In genomic region chr10:35540296-35541164, GRCh38 we compare ENCODE assay signal across 25 cellular contexts.
DNase-seq lines count a peak whose midpoint lies in the region; ATAC-seq and TF ChIP-seq lines count a peak whose summit lies in the region.
"Had no signal": no experiment of that assay in that cellular context is flagged by ENCODE, and none has a peak within 500 bp of the region (broad histone marks: within the 10 kb centered on the region; RNA-seq: fewer than 3 reads in every experiment).

No MANE protein-coding gene starts in this region.

- H3F3A ChIP-seq in GM23248 (ENCODE audit: insufficient read depth), result no peaks in the 10 kb centered on the region; the same call in 1 of the 2 replicates
- no peaks in the 10 kb centered on the region for H3F3A ChIP-seq in PC-3 (ENCODE audit: low read length, unreplicated experiment)

- H3K9me3 ChIP-seq in GM23248 (ENCODE audit: low read depth) (no peaks in the 10 kb centered on the region), MG63 (0 out of 2 replicates have a peak, but pooled peaks cover 3% of the 10 kb centered on the region), PC-3 (ENCODE audit: low read length) (0 out of 2 replicates have a peak, but pooled peaks cover 1% of the 10 kb centered on the region)
- H3K9me3 ChIP-seq: A549, uterus had no signal

- no peak overlapping the region for H3K27ac ChIP-seq in GM23248
- no peak overlapping the region for H3K27ac ChIP-seq in PC-3 (ENCODE audit: low read length)
- H3K27ac ChIP-seq: A549, parathyroid adenoma, SJSA1, uterus, WERI-Rb-1 had no signal

- WGBS in GM23248 (ENCODE audit: low coverage in 1 of 2, low lambda C conversion rate in 2 of 2, missing lambda C conversion rate in 2 of 2), 2 experiments, result 58 to 59% methylated on average over 7 of the region's 7 CpGs

- H3K9ac ChIP-seq in GM23248 (no peak overlapping the region), PC-3 (ENCODE audit: low read length) (no peak overlapping the region)
- H3K9ac ChIP-seq: parathyroid adenoma had no signal

- H3K27ac Mint-ChIP-seq in activated CD4-positive, alpha-beta T cell treated with anti-CD3 and anti-CD28 coated beads, Interleukin-2, amount 10 ng/mL, durations not matched to agents 7 days and 5 days, result peak overlapping the region; percentile 74
- H3K27ac Mint-ChIP-seq in activated naive CD8-positive, alpha-beta T cell, result peak overlapping the region; percentile 54
- peak overlapping the region; percentile 25 for H3K27ac Mint-ChIP-seq in memory B cell
- H3K27ac Mint-ChIP-seq: HFFc6, T-helper 17 cell had no signal

- no peak overlapping the region for H2AFZ ChIP-seq in GM23248
- no peak overlapping the region for H2AFZ ChIP-seq in PC-3 (ENCODE audit: low read length)
- H2AFZ ChIP-seq: parathyroid adenoma had no signal

- no peaks in the 10 kb centered on the region for H3K27me3 Mint-ChIP-seq in activated CD4-positive, alpha-beta T cell treated with anti-CD3 and anti-CD28 coated beads, Interleukin-2, amount 10 ng/mL, durations not matched to agents 7 days and 5 days
- H3K27me3 Mint-ChIP-seq in activated naive CD8-positive, alpha-beta T cell, result no peaks in the 10 kb centered on the region
- H3K27me3 Mint-ChIP-seq in memory B cell, result no peaks in the 10 kb centered on the region
- H3K27me3 Mint-ChIP-seq: central memory CD8-positive, alpha-beta T cell; naive thymus-derived CD8-positive, alpha-beta T cell; T-helper 17 cell had no signal

- H3K9me3 Mint-ChIP-seq in activated CD4-positive, alpha-beta T cell treated with anti-CD3 and anti-CD28 coated beads, Interleukin-2, amount 10 ng/mL, durations not matched to agents 7 days and 5 days, result peaks cover 18% of the 10 kb centered on the region
- peaks cover 14% of the 10 kb centered on the region for H3K9me3 Mint-ChIP-seq in activated naive CD8-positive, alpha-beta T cell (ENCODE audit: low read depth)
- H3K9me3 Mint-ChIP-seq in memory B cell, result peaks cover 10% of the 10 kb centered on the region
- H3K9me3 Mint-ChIP-seq: HFFc6 had no signal

- H3K79me2 ChIP-seq in GM23248 (ENCODE audit: insufficient read depth), result peaks cover 53% of the 10 kb centered on the region
- H3K79me2 ChIP-seq in PC-3 (ENCODE audit: low read length), result peaks cover 8% of the 10 kb centered on the region

- POLR2A ChIA-PET in activated CD4-positive, alpha-beta T cell treated with anti-CD3 and anti-CD28 coated beads, Interleukin-2, amount 10 ng/mL, durations not matched to agents 7 days and 5 days (lab: Charles Lee), result no interaction called here
- POLR2A ChIA-PET in PC-3 (lab: Charles Lee; ENCODE audit: unreplicated experiment), result no interaction called here

- peak overlapping the region; percentile 26 for H3K4me3 Mint-ChIP-seq in activated CD4-positive, alpha-beta T cell treated with anti-CD3 and anti-CD28 coated beads, Interleukin-2, amount 10 ng/mL, durations not matched to agents 7 days and 5 days
- no peak overlapping the region for H3K4me3 Mint-ChIP-seq in activated naive CD8-positive, alpha-beta T cell
- peak overlapping the region; percentile 33 for H3K4me3 Mint-ChIP-seq in memory B cell
- H3K4me3 Mint-ChIP-seq: central memory CD8-positive, alpha-beta T cell; HFFc6; naive thymus-derived CD8-positive, alpha-beta T cell; T-helper 17 cell had no signal

- intact Hi-C loops in Right ventricle myocardium superior (cut with DNase I), result no loop called here
- intact Hi-C loops in PC-3 (cut with micrococcal nuclease), result no loop called here

- H3K4me3 ChIP-seq in GM23248 (no peak overlapping the region), MG63 (no peak overlapping the region), PC-3 (ENCODE audit: low read length) (no peak overlapping the region)
- H3K4me3 ChIP-seq: A549, SJSA1, uterus had no signal

- no peaks in the 10 kb centered on the region for H3K27me3 ChIP-seq in GM23248 (replicated peaks; ENCODE audit: insufficient read depth)
- no peaks in the 10 kb centered on the region for H3K27me3 ChIP-seq in MG63
- H3K27me3 ChIP-seq in PC-3 (ENCODE audit: low read length), result no peaks in the 10 kb centered on the region
- H3K27me3 ChIP-seq: SJSA1, uterus had no signal

- peaks cover 65% of the 10 kb centered on the region for H3K36me3 Mint-ChIP-seq in activated CD4-positive, alpha-beta T cell treated with anti-CD3 and anti-CD28 coated beads, Interleukin-2, amount 10 ng/mL, durations not matched to agents 7 days and 5 days (ENCODE audit: low read depth)
- H3K36me3 Mint-ChIP-seq in activated naive CD8-positive, alpha-beta T cell, result peaks cover 40% of the 10 kb centered on the region
- peaks cover 58% of the 10 kb centered on the region for H3K36me3 Mint-ChIP-seq in memory B cell

- H3K9me2 ChIP-seq in GM23248 (ENCODE audit: insufficient read depth), result no peaks in the 10 kb centered on the region
- no peaks in the 10 kb centered on the region for H3K9me2 ChIP-seq in PC-3 (replicated peaks; ENCODE audit: low read length)

- no peak for ATAC-seq in memory B cell (ENCODE audit: low read depth)
- no peak for ATAC-seq in Right ventricle myocardium superior (ENCODE audit: poor library complexity)
- no peak for ATAC-seq in PC-3
- ATAC-seq: A549; naive thymus-derived CD8-positive, alpha-beta T cell; Panc1; sciatic nerve; T-helper 17 cell had no signal

- CTCF ChIA-PET in activated CD4-positive, alpha-beta T cell treated with anti-CD3 and anti-CD28 coated beads, Interleukin-2, amount 10 ng/mL, durations not matched to agents 7 days and 5 days (lab: Charles Lee), result no interaction called here
- CTCF ChIA-PET in PC-3 (lab: Charles Lee), result no interaction called here

- H4K20me1 ChIP-seq in GM23248 (ENCODE audit: insufficient read depth), result no peaks in the 10 kb centered on the region
- no peaks in the 10 kb centered on the region for H4K20me1 ChIP-seq in PC-3 (ENCODE audit: low read length)

- no TSS peak for BruUV-seq in PC-3 (replicated peaks; lab: Mats Ljungman, UMichigan)

- peaks cover 6% of the 10 kb centered on the region; the same call in 1 of the 2 replicates for H3K36me3 ChIP-seq in GM23248 (ENCODE audit: low read depth)
- H3K36me3 ChIP-seq in MG63, result peaks cover 22% of the 10 kb centered on the region
- H3K36me3 ChIP-seq in PC-3 (ENCODE audit: low read depth, low read length), result peaks cover 35% of the 10 kb centered on the region
- H3K36me3 ChIP-seq: uterus had no signal

- TF ChIP-seq CTCF in PC-3 (conservative IDR thresholded peaks at IDR 0.05; ENCODE audit: low read depth, low read length), result no peak

- H3K4me2 ChIP-seq in GM23248 (ENCODE audit: unreplicated experiment) (no peak overlapping the region), PC-3 (ENCODE audit: low read length) (no peak overlapping the region)
- H3K4me2 ChIP-seq: A549 had no signal

- H3K4me1 ChIP-seq in GM23248 (ENCODE audit: insufficient read depth), result peaks cover 11% of the 10 kb centered on the region; the same call in 1 of the 2 replicates
- peaks cover 11% of the 10 kb centered on the region for H3K4me1 ChIP-seq in PC-3 (ENCODE audit: insufficient read depth, low read length)
- H3K4me1 ChIP-seq: parathyroid adenoma, SJSA1, uterus had no signal

- no peak for DNase-seq in activated CD4-positive, alpha-beta T cell treated with anti-CD3 and anti-CD28 coated beads, Interleukin-2, amount 10 ng/mL, durations not matched to agents 7 days and 5 days
- DNase-seq in activated CD4-positive, alpha-beta T cell treated with anti-CD3 and anti-CD28 coated beads, Interleukin-2, amount 50 U/mL, for 48 hours, result no peak
- peak; percentile 5 for DNase-seq in GM23248
- no peak for DNase-seq in memory B cell (ENCODE audit: low spot score in 2 of 2)
- no peak for DNase-seq in MG63
- DNase-seq in Right ventricle myocardium superior, result no peak
- no peak for DNase-seq in PC-3
- DNase-seq: C1 segment of cervical spinal cord; effector CD4-positive, alpha-beta T cell; HFFc6; mesendoderm; naive thymus-derived CD8-positive, alpha-beta T cell; NCI-H2029; NCI-H345; NCI-H82; T-helper 17 cell; uterus; WERI-Rb-1 had no signal

- in situ Hi-C loops in GM23248 (cut with MboI), result no loop called here

- peaks cover 20% of the 10 kb centered on the region for H3K4me1 Mint-ChIP-seq in activated CD4-positive, alpha-beta T cell treated with anti-CD3 and anti-CD28 coated beads, Interleukin-2, amount 10 ng/mL, durations not matched to agents 7 days and 5 days
- peaks cover 24% of the 10 kb centered on the region for H3K4me1 Mint-ChIP-seq in activated naive CD8-positive, alpha-beta T cell (ENCODE audit: low read depth)
- H3K4me1 Mint-ChIP-seq in memory B cell, result peaks cover 18% of the 10 kb centered on the region
